ENCODE assay signal across 2 cellular contexts in the genomic region with DNA sequence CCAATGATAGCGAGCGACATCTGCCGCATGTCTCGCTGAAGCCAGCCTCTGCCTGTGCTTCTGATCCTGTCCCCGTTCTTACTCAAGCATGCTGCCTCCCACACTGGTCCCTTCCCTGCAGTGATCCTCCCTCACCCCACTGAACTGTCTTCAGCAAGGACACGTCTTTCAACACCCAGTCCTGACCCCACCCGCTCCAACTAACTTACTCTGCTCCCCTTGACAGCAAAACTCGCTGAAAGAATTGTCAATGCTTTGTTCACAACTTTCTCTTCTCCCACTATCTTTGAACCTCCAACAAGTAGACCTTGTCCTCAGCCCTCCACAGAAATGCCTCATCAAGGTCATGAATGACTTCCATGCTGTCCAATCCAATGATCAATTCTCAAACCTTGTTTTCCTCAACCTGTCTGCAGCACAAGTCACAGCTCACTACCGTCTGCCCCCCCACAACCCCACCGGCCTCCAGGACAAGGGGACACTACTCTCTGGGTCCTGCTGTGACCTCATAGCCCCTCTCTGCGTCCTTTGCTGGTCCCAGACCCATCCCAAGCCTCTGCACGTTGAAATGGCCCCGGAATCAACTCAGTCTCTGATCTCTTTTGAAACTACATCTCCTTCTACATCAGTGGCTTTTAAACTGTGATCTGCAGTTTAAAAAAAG.
TF ChIP-seq lines count a peak whose summit lies in the region.

No MANE protein-coding gene starts in this region.

TF ChIP-seq in IMR-90, 13 proteins besides CTCF, POLR2A, EP300 and RAD21:
- TF ChIP-seq BHLHE40 (IDR thresholded peaks at IDR 0.05; ENCODE audit: low read depth, low read length), result no peak
- no peak for TF ChIP-seq MXI1 (IDR thresholded peaks at IDR 0.05; ENCODE audit: borderline replicate concordance, low read depth, low read length)
- no peak for TF ChIP-seq MAFK (IDR thresholded peaks at IDR 0.05; ENCODE audit: low read depth, low read length)
- TF ChIP-seq ELK1 (IDR thresholded peaks at IDR 0.05; ENCODE audit: borderline replicate concordance, low read depth, low read length), result no peak
- TF ChIP-seq RCOR1 (IDR thresholded peaks at IDR 0.05; ENCODE audit: insufficient replicate concordance, low read length), result no peak
- TF ChIP-seq USF2 (IDR thresholded peaks at IDR 0.05; ENCODE audit: low read depth, low read length), result no peak
- TF ChIP-seq CHD1 (IDR thresholded peaks at IDR 0.05; ENCODE audit: low read depth, low read length), result no peak

TF ChIP-seq in K562, 482 proteins besides CTCF, POLR2A, EP300 and RAD21 (continues in another document):
- TF ChIP-seq ELK1 (CRISPR knock-in tag; IDR thresholded peaks at IDR 0.05) (no peak), NR3C1 (CRISPR knock-in tag; IDR thresholded peaks at IDR 0.05) (no peak), CBX3 (IDR thresholded peaks at IDR 0.05; ENCODE audit: borderline replicate concordance in 1 of 2, low read length in 2 of 2) (no peak), HDAC2 (IDR thresholded peaks at IDR 0.05) (no peak), TOE1 (IDR thresholded peaks at IDR 0.05; ENCODE audit: borderline replicate concordance) (peak; percentile 51; the same call in 1 of the 2 replicates), TOE1 (CRISPR knock-in tag; IDR thresholded peaks at IDR 0.05; ENCODE audit: borderline replicate concordance, low read depth) (no peak), MAFG (tag; conservative IDR thresholded peaks at IDR 0.05) (no peak), HIVEP1 (CRISPR knock-in tag; IDR thresholded peaks at IDR 0.05) (no peak), MYC (IDR thresholded peaks at IDR 0.05; ENCODE audit: low read depth, low read length) (peak; percentile 33; the same call in 1 of the 2 replicates), MYC (CRISPR knock-in tag; IDR thresholded peaks at IDR 0.05; ENCODE audit: borderline replicate concordance, low read depth) (no peak), ATF7 (IDR thresholded peaks at IDR 0.05) (peak; percentile 33; the same call in 1 of the 2 replicates), TCF7 (IDR thresholded peaks at IDR 0.05; ENCODE audit: borderline replicate concordance) (no peak), NONO (IDR thresholded peaks at IDR 0.05; ENCODE audit: low read depth in 2 of 2, low read length in 1 of 2) (no peak), ESRRA (IDR thresholded peaks at IDR 0.05; ENCODE audit: borderline replicate concordance, low read depth) (peak; percentile 84), MYBL2 (IDR thresholded peaks at IDR 0.05; ENCODE audit: low read depth) (no peak), MYBL2 (CRISPR knock-in tag; IDR thresholded peaks at IDR 0.05; ENCODE audit: borderline replicate concordance) (no peak), CBFA2T3 (IDR thresholded peaks at IDR 0.05) (peak; percentile 47), CC2D1A (IDR thresholded peaks at IDR 0.05) (0 out of 2 replicates have a peak, but pooled peaks have one; percentile 27), KDM5B (IDR thresholded peaks at IDR 0.05; ENCODE audit: insufficient replicate concordance, low read depth, low read length) (no peak), ZNF561 (CRISPR knock-in tag; conservative IDR thresholded peaks at IDR 0.05) (no peak), ZMIZ1 (IDR thresholded peaks at IDR 0.05; ENCODE audit: low read depth in 2 of 2, low read length in 2 of 2) (no peak), ZNF57 (CRISPR knock-in tag; IDR thresholded peaks at IDR 0.05) (no peak), FUS (optimal IDR thresholded peaks at IDR 0.05; ENCODE audit: low read depth, low read length) (no peak), TCF7L2 (IDR thresholded peaks at IDR 0.05; ENCODE audit: low read depth, low read length) (no peak), REST (CRISPR knock-in tag; IDR thresholded peaks at IDR 0.05; ENCODE audit: low read depth) (no peak), MEF2D (tag; conservative IDR thresholded peaks at IDR 0.05; ENCODE audit: low read depth) (no peak), MAX (CRISPR knock-in tag; IDR thresholded peaks at IDR 0.05) (peak; percentile 48; the same call in 1 of the 2 replicates), ZNF143 (CRISPR knock-in tag; IDR thresholded peaks at IDR 0.05) (no peak), HDAC3 (IDR thresholded peaks at IDR 0.05; ENCODE audit: borderline replicate concordance, partially characterized antibody) (no peak), JUND (IDR thresholded peaks at IDR 0.05; ENCODE audit: borderline replicate concordance, low read depth, low read length) (no peak), JUND (tag; IDR thresholded peaks at IDR 0.05; ENCODE audit: borderline replicate concordance, low read depth, low read length) (peak; percentile 57; the same call in 2 of the 3 replicates), YY1 (IDR thresholded peaks at IDR 0.05; ENCODE audit: borderline replicate concordance in 1 of 3, control insufficient read depth in 1 of 3, extremely low read depth in 1 of 3, insufficient read depth in 3 of 3, insufficient read length in 1 of 3, insufficient replicate concordance in 2 of 3, low read depth in 1 of 3, low read length in 2 of 3) (peak in 1 of 3 experiments; percentile 32), SP2 (IDR thresholded peaks at IDR 0.05; ENCODE audit: extremely low read depth, low read depth, low read length, poor library complexity, severe bottlenecking) (no peak), GABPB2 (CRISPR knock-in tag; conservative IDR thresholded peaks at IDR 0.05) (no peak), MCM3 (IDR thresholded peaks at IDR 0.05) (no peak)
- TF ChIP-seq, protein P1, sequence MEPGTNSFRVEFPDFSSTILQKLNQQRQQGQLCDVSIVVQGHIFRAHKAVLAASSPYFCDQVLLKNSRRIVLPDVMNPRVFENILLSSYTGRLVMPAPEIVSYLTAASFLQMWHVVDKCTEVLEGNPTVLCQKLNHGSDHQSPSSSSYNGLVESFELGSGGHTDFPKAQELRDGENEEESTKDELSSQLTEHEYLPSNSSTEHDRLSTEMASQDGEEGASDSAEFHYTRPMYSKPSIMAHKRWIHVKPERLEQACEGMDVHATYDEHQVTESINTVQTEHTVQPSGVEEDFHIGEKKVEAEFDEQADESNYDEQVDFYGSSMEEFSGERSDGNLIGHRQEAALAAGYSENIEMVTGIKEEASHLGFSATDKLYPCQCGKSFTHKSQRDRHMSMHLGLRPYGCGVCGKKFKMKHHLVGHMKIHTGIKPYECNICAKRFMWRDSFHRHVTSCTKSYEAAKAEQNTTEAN (CRISPR knock-in tag; IDR thresholded peaks at IDR 0.05), result no peak
- TF ChIP-seq, protein P2, sequence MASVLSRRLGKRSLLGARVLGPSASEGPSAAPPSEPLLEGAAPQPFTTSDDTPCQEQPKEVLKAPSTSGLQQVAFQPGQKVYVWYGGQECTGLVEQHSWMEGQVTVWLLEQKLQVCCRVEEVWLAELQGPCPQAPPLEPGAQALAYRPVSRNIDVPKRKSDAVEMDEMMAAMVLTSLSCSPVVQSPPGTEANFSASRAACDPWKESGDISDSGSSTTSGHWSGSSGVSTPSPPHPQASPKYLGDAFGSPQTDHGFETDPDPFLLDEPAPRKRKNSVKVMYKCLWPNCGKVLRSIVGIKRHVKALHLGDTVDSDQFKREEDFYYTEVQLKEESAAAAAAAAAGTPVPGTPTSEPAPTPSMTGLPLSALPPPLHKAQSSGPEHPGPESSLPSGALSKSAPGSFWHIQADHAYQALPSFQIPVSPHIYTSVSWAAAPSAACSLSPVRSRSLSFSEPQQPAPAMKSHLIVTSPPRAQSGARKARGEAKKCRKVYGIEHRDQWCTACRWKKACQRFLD (CRISPR knock-in tag; IDR thresholded peaks at IDR 0.05), result no peak
- TF ChIP-seq, protein P3, sequence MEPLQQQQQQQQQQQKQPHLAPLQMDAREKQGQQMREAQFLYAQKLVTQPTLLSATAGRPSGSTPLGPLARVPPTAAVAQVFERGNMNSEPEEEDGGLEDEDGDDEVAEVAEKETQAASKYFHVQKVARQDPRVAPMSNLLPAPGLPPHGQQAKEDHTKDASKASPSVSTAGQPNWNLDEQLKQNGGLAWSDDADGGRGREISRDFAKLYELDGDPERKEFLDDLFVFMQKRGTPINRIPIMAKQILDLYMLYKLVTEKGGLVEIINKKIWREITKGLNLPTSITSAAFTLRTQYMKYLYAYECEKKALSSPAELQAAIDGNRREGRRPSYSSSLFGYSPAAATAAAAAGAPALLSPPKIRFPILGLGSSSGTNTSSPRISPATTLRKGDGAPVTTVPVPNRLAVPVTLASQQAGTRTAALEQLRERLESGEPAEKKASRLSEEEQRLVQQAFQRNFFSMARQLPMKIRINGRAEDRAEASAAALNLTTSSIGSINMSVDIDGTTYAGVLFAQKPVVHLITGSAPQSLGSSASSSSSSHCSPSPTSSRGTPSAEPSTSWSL (CRISPR knock-in tag; IDR thresholded peaks at IDR 0.05; ENCODE audit: borderline replicate concordance), result no peak
